ENCODE assay signal across 7 cellular contexts in the genomic region with DNA sequence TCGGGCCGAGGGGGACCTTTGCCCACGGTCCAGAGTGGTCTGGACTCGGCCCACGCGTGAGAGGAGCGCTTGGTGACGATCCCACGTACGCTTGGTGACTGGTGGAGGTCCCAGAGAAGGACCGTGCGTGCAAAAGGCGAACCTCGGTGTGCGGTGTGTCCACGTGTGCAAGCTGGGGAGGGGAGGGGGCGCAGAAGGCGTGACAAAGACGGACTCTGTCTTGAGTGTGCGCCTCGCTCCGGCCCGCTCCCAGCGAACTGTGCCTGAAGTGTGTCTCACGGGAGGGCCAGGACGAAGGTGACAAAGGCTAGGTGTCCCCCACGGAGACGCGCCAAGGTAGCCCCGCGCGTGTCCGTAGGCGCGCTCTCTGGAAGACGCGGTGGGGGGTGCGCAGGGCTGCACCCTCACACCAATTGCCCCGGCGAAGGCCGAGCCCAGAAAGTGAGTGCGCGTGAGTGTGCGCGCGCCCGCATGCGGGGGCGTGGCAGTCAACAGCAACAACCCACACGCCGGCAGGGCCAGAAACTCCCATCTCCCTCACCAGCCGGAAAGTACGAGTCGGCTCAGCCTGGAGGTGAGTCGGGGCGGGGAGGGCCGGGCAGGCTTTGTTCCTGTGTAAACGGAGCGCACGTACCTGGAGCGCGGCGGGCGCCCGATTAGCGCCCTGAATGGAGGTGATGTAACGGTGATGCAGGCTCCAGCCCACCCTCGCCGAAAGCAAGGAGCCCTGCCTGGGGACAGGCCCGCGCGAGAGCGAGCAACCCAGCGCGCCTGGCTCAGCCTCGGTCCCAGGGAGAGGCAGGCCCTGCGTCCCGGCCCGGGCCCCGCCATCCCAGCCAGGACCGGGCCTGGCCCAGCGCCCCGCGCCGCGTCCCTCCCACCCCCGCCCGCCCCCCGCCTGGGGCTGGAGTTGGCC. TPM values are rescaled to one million over a fixed set of nuclear protein-coding genes. Genes with fewer than 3 reads are reported as not detected.
DNase-seq lines count a peak whose midpoint lies in the region; ATAC-seq and TF ChIP-seq lines count a peak whose summit lies in the region.

GPRC5C (plus strand) TSS at position 521 of the 916 bp plus-strand sequence. CDS start 7,689 bp downstream, outside the sequence.

- H3K27me3 Mint-ChIP-seq in naive B cell: peaks cover 50 to 82% (median 54%) of the 10 kb centered on the region in 3 donors

- TF ChIP-seq POLR2A in esophagus muscularis mucosa (IDR thresholded peaks at IDR 0.05; ENCODE audit: low read depth): peak; percentile 38
- TF ChIP-seq POLR2A in suprapubic skin (IDR thresholded peaks at IDR 0.05): no peak

- no peak for TF ChIP-seq CTCF in esophagus muscularis mucosa (IDR thresholded peaks at IDR 0.05)
- no peak for TF ChIP-seq CTCF in suprapubic skin (IDR thresholded peaks at IDR 0.05)

- H3K4me1 Mint-ChIP-seq in naive B cell: peaks cover 10 to 22% (median 20%) of the 10 kb centered on the region in 3 donors

- H3K27ac ChIP-seq in esophagus muscularis mucosa (replicated peaks in 1 of 4): peak within 1 kb of the TSS; percentile 88 to 90 (median 89)
- H3K27ac ChIP-seq in suprapubic skin: peak within 1 kb of the TSS; percentile 89

- H3K9me3 Mint-ChIP-seq in naive B cell: peaks cover 0 to 16% (median 5%) of the 10 kb centered on the region in 7 donors

- peak within 1 kb of the TSS in 7 of 8 donors; percentile 64 to 81 (median 77) for H3K4me3 Mint-ChIP-seq in naive B cell

- peaks cover 0 to 32% (median 11%) of the 10 kb centered on the region in 4 donors for H3K27me3 ChIP-seq in esophagus muscularis mucosa
- peaks cover 34% of the 10 kb centered on the region for H3K27me3 ChIP-seq in suprapubic skin

- peak within 1 kb of the TSS; percentile 61 to 72 (median 66) for H3K4me3 ChIP-seq in esophagus muscularis mucosa
- peak within 1 kb of the TSS; percentile 64 for H3K4me3 ChIP-seq in suprapubic skin

- DNase-seq in NCI-H2107 treated with DMSO at 0.1 percent for 48 hours (lab: John Stamatoyannopoulos, UW; ENCODE audit: unreplicated experiment): peak; percentile 73
- peak; percentile 53 for DNase-seq in activated T-cell treated with anti-CD3 and anti-CD28 coated beads for 4 hours
- DNase-seq in esophagus muscularis mucosa (ENCODE audit: extremely low spot score): no peak
- peak; percentile 18 for DNase-seq in naive B cell
- DNase-seq in suprapubic skin (ENCODE audit: low spot score in 2 of 2): peak in 1 of 2 donors; percentile 82
- no peak for DNase-seq in superior temporal gyrus (ENCODE audit: extremely low spot score)

- H3K4me1 ChIP-seq in esophagus muscularis mucosa (peaks cover 28 to 49% (median 46%) of the 10 kb centered on the region in 4 donors), suprapubic skin (peaks cover 69% of the 10 kb centered on the region)

- peaks cover 0 to 16% of the 10 kb centered on the region in 2 donors for H3K36me3 Mint-ChIP-seq in naive B cell

- no peak for TF ChIP-seq EP300 in esophagus muscularis mucosa (IDR thresholded peaks at IDR 0.05)
- TF ChIP-seq EP300 in suprapubic skin (IDR thresholded peaks at IDR 0.05): no peak

- H3K36me3 ChIP-seq in esophagus muscularis mucosa (no peaks in the 10 kb centered on the region), suprapubic skin (no peaks in the 10 kb centered on the region)

- WGBS in esophagus muscularis mucosa: under 1% methylated on average over 48 of the region's 89 CpGs
- under 1% methylated on average over 21 of the region's 89 CpGs for WGBS in suprapubic skin

- H3K9me3 ChIP-seq in esophagus muscularis mucosa (no peaks in the 10 kb centered on the region), suprapubic skin (no peaks in the 10 kb centered on the region)

- intact Hi-C loops in esophagus muscularis mucosa (cut with DNase I): no loop called here

- H3K27ac Mint-ChIP-seq in naive B cell: peak within 1 kb of the TSS in 3 of 6 donors; percentile 9 to 54 (median 41)

- ATAC-seq in GM19463 (IDR thresholded peaks at IDR 0.05; ENCODE audit: unreplicated experiment) (peak; percentile 48), naive B cell (ENCODE audit: low read depth in 2 of 2) (peak; percentile 53 to 55)

RNA-seq across cellular contexts. Expression of gene GPRC5C, which starts in this region (rescaled TPM):
- 10 to 100 TPM; 12.6 to 23.6 (median 14.5) TPM for total RNA-seq in esophagus muscularis mucosa
- under 1 TPM in 2 of 6 donors, not detected in 4; 0.20 to 0.48 TPM for polyA plus RNA-seq in naive B cell (ENCODE audit: low read depth in 6 of 6)
- 100 to 1,000 TPM in 1 of 4 donors, 10 to 100 TPM in 3; 72.0 to 106 (median 91.5) TPM for total RNA-seq in suprapubic skin

Comparison
In these comparisons a context has a peak if more than half of its experiments do, and no peak if none do; other contexts are left out.
1. Peak in DNase-seq and ATAC-seq in naive B cell; RNA of the gene not detected or under 1 TPM.
2. DNase-seq: peak in NCI-H2107 treated with DMSO at 0.1 percent for 48 hours (single experiment) and activated T-cell treated with anti-CD3 and anti-CD28 coated beads for 4 hours (single experiment); none in esophagus muscularis mucosa (single experiment) and superior temporal gyrus (single experiment).